In genomic region chr11:6400431-6401345, GRCh38 we compare ENCODE assay signal across 26 cellular contexts. TPM values are rescaled to one million over a fixed set of nuclear protein-coding genes. Genes with fewer than 3 reads are reported as not detected.
A peak's percentile ranks its signal among the peaks of the same experiment; 100 is the strongest.
DNase-seq lines count a peak whose midpoint lies in the region; ATAC-seq and TF ChIP-seq lines count a peak whose summit lies in the region.
"Had no signal": no experiment of that assay in that cellular context is flagged by ENCODE, and none has a peak within 500 bp of the region (broad histone marks: within the 10 kb centered on the region; RNA-seq: fewer than 3 reads in every experiment).

No MANE protein-coding gene starts in this region.

- intact Hi-C loops in activated CD4-positive, alpha-beta T cell treated with anti-CD3 and anti-CD28 coated beads, Interleukin-2, amount 10 ng/mL, durations not matched to agents 24 days and 14 days (cut with micrococcal nuclease) = loop anchor here (5.0 kb wide), 2 partner anchors 37 to 282 kb away; partner anchors contain the start of gene MRPL17
- intact Hi-C loops in dorsolateral prefrontal cortex (cut with DNase I) = no loop called here

- no peak overlapping the region for H2AK5ac ChIP-seq in neuronal stem cell (ENCODE audit: low read depth, low read length)

- H2AFZ ChIP-seq in DND-41 (ENCODE audit: low read depth, low read length) = no peak overlapping the region
- no peak overlapping the region for H2AFZ ChIP-seq in neuronal stem cell (ENCODE audit: low read length)

- H3K36me3 Mint-ChIP-seq in activated CD4-positive, alpha-beta T cell treated with anti-CD3 and anti-CD28 coated beads, Interleukin-2, amount 10 ng/mL, durations not matched to agents 24 days and 14 days (ENCODE audit: low read depth) = peaks cover 46% of the 10 kb centered on the region
- peaks cover 15% of the 10 kb centered on the region for H3K36me3 Mint-ChIP-seq in endodermal cell (ENCODE audit: low read depth)

- no peak overlapping the region for H2BK5ac ChIP-seq in neuronal stem cell (ENCODE audit: low read length)

- peak overlapping the region; percentile 89; the same call in 1 of the 2 replicates for H3K27ac ChIP-seq in DND-41 (ENCODE audit: low read length)
- H3K27ac ChIP-seq in dorsolateral prefrontal cortex = peak overlapping the region in 58 of 59 donors; percentile 22 to 100 (median 84)
- no peak overlapping the region for H3K27ac ChIP-seq in neuronal stem cell (replicated peaks; ENCODE audit: low read length)
- H3K27ac ChIP-seq in endodermal cell (ENCODE audit: low read depth, low read length) = no peak overlapping the region
- H3K27ac ChIP-seq: pancreas, SJSA1 had no signal

- no peak overlapping the region for H2BK120ac ChIP-seq in neuronal stem cell (ENCODE audit: low read depth, low read length)

- peaks cover 11% of the 10 kb centered on the region for H3K79me1 ChIP-seq in neuronal stem cell (ENCODE audit: low read depth, low read length)

- peaks cover 13% of the 10 kb centered on the region; the same call in 1 of the 2 replicates for H4K20me1 ChIP-seq in DND-41 (ENCODE audit: insufficient read depth, low read length)

- H2BK15ac ChIP-seq in neuronal stem cell (ENCODE audit: low read length) = no peak overlapping the region

- no peak for DNase-seq in activated CD4-positive, alpha-beta T cell treated with anti-CD3 and anti-CD28 coated beads, Interleukin-2, amount 10 ng/mL, durations not matched to agents 24 days and 14 days
- DNase-seq in activated CD4-positive, alpha-beta T cell treated with anti-CD3 and anti-CD28 coated beads, Interleukin-2, amount 50 U/mL, for 4 hours = no peak
- DNase-seq in DND-41 (no peak), dorsolateral prefrontal cortex (peak in 1 of 10 donors; percentile 48), neuronal stem cell (ENCODE audit: low spot score) (no peak), erythroblast (lab: John Stamatoyannopoulos, UW) (no peak), endodermal cell (no peak)
- DNase-seq: activated CD4-positive, alpha-beta T cell treated with anti-CD3 and anti-CD28 coated beads for 1 hour; activated CD8-positive, alpha-beta memory T cell treated with anti-CD3 and anti-CD28 coated beads, Interleukin-2, amount 10 ng/mL, durations not matched to agents 7 days and 5 days; activated naive CD8-positive, alpha-beta T cell treated with anti-CD3 and anti-CD28 coated beads, Interleukin-2, amount 10 ng/mL, durations not matched to agents 7 days and 5 days; Calu3; DMS79 treated with DMSO at 0.1 percent for 48 hours; HCEC 1CT; KBM-7; midbrain; NCI-H1105; NCI-H2029 treated with DMSO at 0.1 percent for 48 hours; NCI-H345; nephron progenitor cell; pancreas; small intestine; stimulated activated naive CD8-positive, alpha-beta T cell treated with anti-CD3 and anti-CD28 coated beads, Interleukin-15, amount 100 ng/mL, for 72 hours; transverse colon had no signal

- no peak overlapping the region for H3K9ac ChIP-seq in DND-41 (ENCODE audit: low read depth, low read length)
- peak overlapping the region; percentile 45 for H3K9ac ChIP-seq in neuronal stem cell (ENCODE audit: low read depth, low read length, poor library complexity)
- H3K9ac ChIP-seq in endodermal cell (ENCODE audit: extremely low read depth, low read length, poor library complexity, severe bottlenecking) = no peak overlapping the region

- H3K9me3 ChIP-seq in DND-41 (ENCODE audit: insufficient read depth, low read length, severe bottlenecking) (no peaks in the 10 kb centered on the region), neuronal stem cell (replicated peaks in 1 of 2; ENCODE audit: control insufficient read depth in 2 of 2, insufficient read depth in 1 of 2, low read depth in 1 of 2, low read length in 2 of 2) (no peaks in the 10 kb centered on the region), endodermal cell (ENCODE audit: control insufficient read depth, low read length) (no peaks in the 10 kb centered on the region)
- H3K9me3 ChIP-seq: pancreas, SJSA1, transverse colon had no signal

- no CpG with 5 or more reads among the region's 15 CpGs for WGBS in neuronal stem cell (ENCODE audit: extremely low coverage in 2 of 2, insufficient read length in 2 of 2, insufficient replicate concordance in 1 of 2), 2 donors
- 94 to 95% methylated on average over 11 to 13 of the region's 15 CpGs for WGBS in endodermal cell (ENCODE audit: insufficient coverage in 1 of 2, insufficient read length in 1 of 2), 2 experiments

- no peak overlapping the region for H2BK12ac ChIP-seq in neuronal stem cell (ENCODE audit: low read length)

- H3K36me3 ChIP-seq in DND-41 (ENCODE audit: insufficient read depth, low read length) (no peaks in the 10 kb centered on the region), neuronal stem cell (replicated peaks in 1 of 2; ENCODE audit: control insufficient read depth in 2 of 2, insufficient read depth in 2 of 2, low read length in 2 of 2) (peaks cover 35 to 49% of the 10 kb centered on the region in 2 donors), endodermal cell (ENCODE audit: control insufficient read depth, insufficient read depth, low read length) (peaks cover 9% of the 10 kb centered on the region)
- H3K36me3 ChIP-seq: pancreas, SJSA1, transverse colon had no signal

- no peak overlapping the region for H3K14ac ChIP-seq in neuronal stem cell (ENCODE audit: low read length)

- no peak overlapping the region for H3K4me2 ChIP-seq in DND-41 (ENCODE audit: insufficient read depth, low read length)
- H3K4me2 ChIP-seq in neuronal stem cell (ENCODE audit: insufficient read depth, low read length, poor library complexity, severe bottlenecking) = no peak overlapping the region

- ATAC-seq in DND-41 (ENCODE audit: insufficient read depth, low read depth) (no peak), GM18870 (IDR thresholded peaks at IDR 0.05; ENCODE audit: unreplicated experiment) (no peak)
- ATAC-seq: activated CD8-positive, alpha-beta memory T cell treated with anti-CD3 and anti-CD28 coated beads, Interleukin-2, amount 10 ng/mL, durations not matched to agents 7 days and 5 days; pancreas; stimulated activated naive CD8-positive, alpha-beta T cell treated with anti-CD3 and anti-CD28 coated beads, Interleukin-15, amount 100 ng/mL, for 72 hours had no signal

- H3K23ac ChIP-seq in neuronal stem cell (ENCODE audit: low read depth, low read length, poor library complexity) = no peak overlapping the region

- no peak overlapping the region for H4K8ac ChIP-seq in neuronal stem cell (ENCODE audit: low read depth, low read length)

- H3K4me1 ChIP-seq in DND-41 (ENCODE audit: insufficient read depth, low read length) (peaks cover 46% of the 10 kb centered on the region), neuronal stem cell (ENCODE audit: control insufficient read depth in 2 of 2, insufficient read depth in 1 of 2, low read depth in 1 of 2, low read length in 2 of 2) (peaks cover 16 to 32% of the 10 kb centered on the region in 2 donors), endodermal cell (ENCODE audit: control insufficient read depth, insufficient read depth, low read length) (no peaks in the 10 kb centered on the region)
- H3K4me1 ChIP-seq: pancreas had no signal

- TF ChIP-seq POLR2A in erythroblast (IDR thresholded peaks at IDR 0.05; ENCODE audit: low read length) = no peak

- no peaks in the 10 kb centered on the region for H3K9me3 Mint-ChIP-seq in activated CD4-positive, alpha-beta T cell treated with anti-CD3 and anti-CD28 coated beads, Interleukin-2, amount 10 ng/mL, durations not matched to agents 24 days and 14 days
- no peaks in the 10 kb centered on the region for H3K9me3 Mint-ChIP-seq in endodermal cell
- H3K9me3 Mint-ChIP-seq: activated naive CD8-positive, alpha-beta T cell treated with anti-CD3 and anti-CD28 coated beads, Interleukin-2, amount 10 ng/mL, durations not matched to agents 7 days and 5 days; activated T-helper 1 cell treated with anti-CD3 and anti-CD28 coated beads, Interleukin-12 subunit alpha, Interleukin-12 subunit beta, Interleukin-2, Interleukin-4 antibody, amounts not matched to agents 30 ng/mL and 10 ng/mL and 1 ng/mL, durations not matched to agents 14 hours and 24 hours and 36 hours; nephron progenitor cell; stimulated activated naive CD8-positive, alpha-beta T cell treated with anti-CD3 and anti-CD28 coated beads, Interleukin-15, amount 100 ng/mL, for 72 hours had no signal

- H3K79me2 ChIP-seq in DND-41 (ENCODE audit: insufficient read depth, low read length) = no peaks in the 10 kb centered on the region

- no peak overlapping the region for H3K18ac ChIP-seq in neuronal stem cell (ENCODE audit: low read length)

- no peak overlapping the region for H3K27ac Mint-ChIP-seq in activated CD4-positive, alpha-beta T cell treated with anti-CD3 and anti-CD28 coated beads, Interleukin-2, amount 10 ng/mL, durations not matched to agents 24 days and 14 days
- H3K27ac Mint-ChIP-seq in endodermal cell = no peak overlapping the region
- H3K27ac Mint-ChIP-seq: activated T-helper 1 cell treated with anti-CD3 and anti-CD28 coated beads, Interleukin-12 subunit alpha, Interleukin-12 subunit beta, Interleukin-2, Interleukin-4 antibody, amounts not matched to agents 30 ng/mL and 10 ng/mL and 1 ng/mL, durations not matched to agents 14 hours and 24 hours and 36 hours; nephron progenitor cell had no signal

- H3K27me3 Mint-ChIP-seq in activated CD4-positive, alpha-beta T cell treated with anti-CD3 and anti-CD28 coated beads, Interleukin-2, amount 10 ng/mL, durations not matched to agents 24 days and 14 days = no peaks in the 10 kb centered on the region
- H3K27me3 Mint-ChIP-seq in endodermal cell (ENCODE audit: insufficient read depth) = no peaks in the 10 kb centered on the region
- H3K27me3 Mint-ChIP-seq: activated CD8-positive, alpha-beta memory T cell treated with anti-CD3 and anti-CD28 coated beads, Interleukin-2, amount 10 ng/mL, durations not matched to agents 7 days and 5 days; activated naive CD8-positive, alpha-beta T cell treated with anti-CD3 and anti-CD28 coated beads, Interleukin-2, amount 10 ng/mL, durations not matched to agents 7 days and 5 days; stimulated activated naive CD8-positive, alpha-beta T cell treated with anti-CD3 and anti-CD28 coated beads, Interleukin-15, amount 100 ng/mL, for 72 hours had no signal

- H3K4ac ChIP-seq in neuronal stem cell (ENCODE audit: low read length) = no peak overlapping the region

- TF ChIP-seq CTCF in DND-41 (IDR thresholded peaks at IDR 0.05; ENCODE audit: borderline replicate concordance, extremely low read depth, low read length, poor library complexity, severe bottlenecking) = no peak
- TF ChIP-seq CTCF in dorsolateral prefrontal cortex (IDR thresholded peaks at IDR 0.05 in 54 of 56, conservative IDR thresholded peaks at IDR 0.05 in 2 of 56; ENCODE audit: low read depth in 1 of 56, partially characterized antibody in 56 of 56) = peak in 2 of 56 donors; percentile 14 to 18
- TF ChIP-seq CTCF in endodermal cell (conservative IDR thresholded peaks at IDR 0.05) = no peak

- H3K4me3 Mint-ChIP-seq in activated CD4-positive, alpha-beta T cell treated with anti-CD3 and anti-CD28 coated beads, Interleukin-2, amount 10 ng/mL, durations not matched to agents 24 days and 14 days = peak overlapping the region; percentile 24
- no peak overlapping the region for H3K4me3 Mint-ChIP-seq in endodermal cell
- H3K4me3 Mint-ChIP-seq: activated CD8-positive, alpha-beta memory T cell treated with anti-CD3 and anti-CD28 coated beads, Interleukin-2, amount 10 ng/mL, durations not matched to agents 7 days and 5 days; activated naive CD8-positive, alpha-beta T cell treated with anti-CD3 and anti-CD28 coated beads, Interleukin-2, amount 10 ng/mL, durations not matched to agents 7 days and 5 days; activated T-helper 1 cell treated with anti-CD3 and anti-CD28 coated beads, Interleukin-12 subunit alpha, Interleukin-12 subunit beta, Interleukin-2, Interleukin-4 antibody, amounts not matched to agents 30 ng/mL and 10 ng/mL and 1 ng/mL, durations not matched to agents 14 hours and 24 hours and 36 hours; nephron progenitor cell; stimulated activated naive CD8-positive, alpha-beta T cell treated with anti-CD3 and anti-CD28 coated beads, Interleukin-15, amount 100 ng/mL, for 72 hours had no signal

- H3K4me3 ChIP-seq in DND-41 (ENCODE audit: low read depth in 1 of 2, low read length in 2 of 2) = no peak overlapping the region
- peak overlapping the region in 3 of 59 donors; percentile 3 to 34 (median 9) for H3K4me3 ChIP-seq in dorsolateral prefrontal cortex
- H3K4me3 ChIP-seq in neuronal stem cell (ENCODE audit: low read length in 2 of 2) = no peak overlapping the region
- no peak overlapping the region for H3K4me3 ChIP-seq in endodermal cell (ENCODE audit: low read length)
- H3K4me3 ChIP-seq: pancreas, SJSA1, transverse colon had no signal

- H3K4me1 Mint-ChIP-seq in activated CD4-positive, alpha-beta T cell treated with anti-CD3 and anti-CD28 coated beads, Interleukin-2, amount 10 ng/mL, durations not matched to agents 24 days and 14 days = peaks cover 45% of the 10 kb centered on the region
- no peaks in the 10 kb centered on the region for H3K4me1 Mint-ChIP-seq in endodermal cell

- H3K27me3 ChIP-seq in DND-41 (ENCODE audit: insufficient read depth, low read length, poor library complexity) (no peaks in the 10 kb centered on the region), dorsolateral prefrontal cortex (no peaks in the 10 kb centered on the region), neuronal stem cell (ENCODE audit: control insufficient read depth in 3 of 3, insufficient read depth in 3 of 3, low read depth in 1 of 3, low read length in 3 of 3) (no peaks in the 10 kb centered on the region), endodermal cell (ENCODE audit: control insufficient read depth, insufficient read depth, low read length, poor library complexity, severe bottlenecking) (no peaks in the 10 kb centered on the region)
- H3K27me3 ChIP-seq: pancreas, SJSA1, transverse colon had no signal

- H4K91ac ChIP-seq in neuronal stem cell (ENCODE audit: low read depth, low read length, poor library complexity) = no peak overlapping the region

RNA-seq across cellular contexts. Expression of gene SMPD1, which starts 10.4 kb away (rescaled TPM):
- total RNA-seq in activated CD4-positive, alpha-beta T cell treated with anti-CD3 and anti-CD28 coated beads, Interleukin-2, amount 10 ng/mL, durations not matched to agents 24 days and 14 days = 9.4 and 10.0 TPM in 2 replicates
- total RNA-seq in dorsolateral prefrontal cortex = 10 to 100 TPM; 37.6 to 97.6 (median 53.8) TPM
- 8.1 TPM for polyA plus RNA-seq in neuronal stem cell (2013, experiment 1 of 2)
- polyA plus RNA-seq in neuronal stem cell (2013, experiment 2 of 2) = 7.8 TPM
- 10 to 100 TPM in 1 of 2 donors, 1 to 10 TPM in 1; 9.4 to 28.7 TPM for total RNA-seq in endodermal cell
- 18.4 TPM for polyA plus RNA-seq in endodermal cell (2013, experiment 1 of 2)
- polyA plus RNA-seq in endodermal cell (2013, experiment 2 of 2) = 18.3 TPM

RNA-seq across cellular contexts. Expression of gene APBB1, which starts 18.2 kb away (rescaled TPM):
- 24.1 TPM in 2 replicates for total RNA-seq in activated CD4-positive, alpha-beta T cell treated with anti-CD3 and anti-CD28 coated beads, Interleukin-2, amount 10 ng/mL, durations not matched to agents 24 days and 14 days
- 100 to 1,000 TPM; 235 to 475 (median 368) TPM for total RNA-seq in dorsolateral prefrontal cortex
- 47.1 TPM for polyA plus RNA-seq in neuronal stem cell (2013, experiment 1 of 2)
- 45.6 TPM for polyA plus RNA-seq in neuronal stem cell (2013, experiment 2 of 2)
- 10 to 100 TPM; 51.5 to 51.6 TPM for total RNA-seq in endodermal cell
- polyA plus RNA-seq in endodermal cell (2013, experiment 1 of 2) = 58.5 TPM
- 58.3 TPM for polyA plus RNA-seq in endodermal cell (2013, experiment 2 of 2)

RNA-seq across cellular contexts. Expression of gene HPX, which starts 40.1 kb away (rescaled TPM):
- not detected in 2 replicates for total RNA-seq in activated CD4-positive, alpha-beta T cell treated with anti-CD3 and anti-CD28 coated beads, Interleukin-2, amount 10 ng/mL, durations not matched to agents 24 days and 14 days
- total RNA-seq in dorsolateral prefrontal cortex (10 to 100 TPM in 1 of 120 experiments, 1 to 10 TPM in 102, under 1 TPM in 13, not detected in 4; 0.59 to 18.6 (median 2.3) TPM), endodermal cell (1 to 10 TPM; 3.9 to 6.0 TPM)
- 0.84 TPM for polyA plus RNA-seq in neuronal stem cell (2013, experiment 1 of 2)
- polyA plus RNA-seq in neuronal stem cell (2013, experiment 2 of 2) = 0.71 TPM
- polyA plus RNA-seq in endodermal cell (2013, experiment 1 of 2) = 2.6 TPM
- polyA plus RNA-seq in endodermal cell (2013, experiment 2 of 2) = 2.3 TPM
- total RNA-seq: activated T-helper 1 cell treated with anti-CD3 and anti-CD28 coated beads, Interleukin-12 subunit alpha, Interleukin-12 subunit beta, Interleukin-2, Interleukin-4 antibody, amounts not matched to agents 30 ng/mL and 10 ng/mL and 1 ng/mL, durations not matched to agents 14 hours and 24 hours and 36 hours had no signal

Comparison
In these comparisons a context has a peak if more than half of its experiments do, and no peak if none do; other contexts are left out.
1. H3K27ac ChIP-seq: peak in DND-41 (single experiment) and dorsolateral prefrontal cortex (58 of 59); none in neuronal stem cell (single experiment) and endodermal cell (single experiment).